In the genomic region with DNA sequence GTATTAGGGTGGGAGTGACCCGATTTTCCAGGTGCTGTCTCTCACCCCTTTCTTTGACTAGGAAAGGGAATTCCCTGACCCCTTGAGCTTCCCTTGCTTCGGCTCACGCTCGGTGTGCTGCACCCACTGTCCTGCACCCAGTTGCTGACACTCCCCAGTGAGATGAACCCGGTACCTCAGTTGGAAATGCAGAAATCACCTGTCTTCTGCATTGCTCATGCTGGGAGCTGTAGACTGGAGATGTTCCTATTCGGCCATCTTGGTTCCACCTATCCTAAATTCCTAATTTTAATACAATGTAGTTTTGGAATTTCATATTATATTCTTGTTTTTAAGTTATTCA, we compare ENCODE assay signal across 3 cellular contexts. TPM values are rescaled to one million over a fixed set of nuclear protein-coding genes. Genes with fewer than 3 reads are reported as not detected.
"Had no signal": no experiment of that assay in that cellular context is flagged by ENCODE, and none has a peak within 500 bp of the region (broad histone marks: within the 10 kb centered on the region; RNA-seq: fewer than 3 reads in every experiment).

No MANE protein-coding gene starts in this region.

RNA-seq across cellular contexts. Expression of gene DNAH14, which starts 16.8 kb away (rescaled TPM):
- total RNA-seq: activated B cell treated with CpG ODN at 0.5 μM for 24 hours; activated CD4-positive, alpha-beta T cell treated with anti-CD3 and anti-CD28 coated beads, Interleukin-2, amount 10 ng/mL, durations not matched to agents 24 days and 14 days; activated CD8-positive, alpha-beta T cell treated with anti-CD3 and anti-CD28 coated beads, Interleukin-2, amount 10 ng/mL, durations not matched to agents 7 days and 5 days had no signal
